In genomic region chr5:138869763-138870500, GRCh38 we compare ENCODE assay signal across 11 cellular contexts. TPM values are rescaled to one million over a fixed set of nuclear protein-coding genes. Genes with fewer than 3 reads are reported as not detected.
A peak's percentile ranks its signal among the peaks of the same experiment; 100 is the strongest.
DNase-seq lines count a peak whose midpoint lies in the region; ATAC-seq and TF ChIP-seq lines count a peak whose summit lies in the region.
"Had no signal": no experiment of that assay in that cellular context is flagged by ENCODE, and none has a peak within 500 bp of the region (broad histone marks: within the 10 kb centered on the region; RNA-seq: fewer than 3 reads in every experiment).

No MANE protein-coding gene starts in this region.

- H3K4me1 Mint-ChIP-seq in Caco-2 (ENCODE audit: low read depth, unreplicated experiment) = peaks cover 38% of the 10 kb centered on the region

- H3K36me3 Mint-ChIP-seq in Caco-2 (ENCODE audit: insufficient read depth, unreplicated experiment) = peaks cover 33% of the 10 kb centered on the region

- no peak overlapping the region for H3K4me3 ChIP-seq in Caco-2 (ENCODE audit: low read depth, low read length)
- no peak overlapping the region for H3K4me3 ChIP-seq in mesodermal cell (ENCODE audit: extremely low read depth, insufficient read depth, low read length, poor library complexity, severe bottlenecking)
- H3K4me3 ChIP-seq in Karpas-422 (ENCODE audit: low read length) = no peak overlapping the region

- H3K36me3 ChIP-seq in Caco-2 (ENCODE audit: control insufficient read depth, insufficient read depth, low read length) = no peaks in the 10 kb centered on the region; the same call in 1 of the 2 replicates
- peaks cover 6% of the 10 kb centered on the region for H3K36me3 ChIP-seq in mesodermal cell (ENCODE audit: control insufficient read depth, insufficient read depth, low read length)
- no peaks in the 10 kb centered on the region for H3K36me3 ChIP-seq in Karpas-422 (ENCODE audit: insufficient read depth, low read length)

- 76 to 100% methylated on average over 1 to 3 of the region's 5 CpGs for WGBS in mesodermal cell (ENCODE audit: insufficient coverage in 2 of 2), 2 experiments

- H3K27me3 ChIP-seq in Caco-2 (replicated peaks; ENCODE audit: control insufficient read depth, insufficient read depth, low read length) (no peaks in the 10 kb centered on the region), Karpas-422 (ENCODE audit: low read length) (no peaks in the 10 kb centered on the region)

- DNase-seq in Caco-2 (no peak), LHCN-M2 (ENCODE audit: low read depth) (peak; percentile 64), cerebellum (ENCODE audit: low spot score) (peak; percentile 32), sciatic nerve (ENCODE audit: low spot score) (no peak), Karpas-422 (no peak)
- DNase-seq: activated effector memory CD4-positive, alpha-beta T cell treated with anti-CD3 and anti-CD28 coated beads, Interleukin-2, amount 50 U/mL, for 16 hours; T-helper 17 cell had no signal

- POLR2A ChIA-PET in Caco-2 (lab: Charles Lee) = interaction anchor here (0.6 kb wide), 1 partner anchor 851 kb away, joined by 4 read pairs; no protein-coding TSS in a partner anchor

- no peaks in the 10 kb centered on the region for H3K9me2 ChIP-seq in Karpas-422 (replicated peaks; ENCODE audit: insufficient read depth, low read length)

- intact Hi-C loops in Caco-2 (cut with micrococcal nuclease; ENCODE audit: unreplicated experiment) (loop anchor here (10.0 kb wide), 1 partner anchor 265 kb away; no protein-coding TSS in a partner anchor), sciatic nerve (cut with DNase I) (no loop called here)

- H3K9me3 ChIP-seq in Caco-2 (no peaks in the 10 kb centered on the region), mesodermal cell (ENCODE audit: control insufficient read depth, low read length) (no peaks in the 10 kb centered on the region), Karpas-422 (ENCODE audit: low read length) (no peaks in the 10 kb centered on the region)

- H3K27ac ChIP-seq in mesodermal cell (ENCODE audit: low read depth, low read length, severe bottlenecking) = peak overlapping the region; percentile 34
- no peak overlapping the region for H3K27ac ChIP-seq in Karpas-422 (ENCODE audit: low read length)

- H3K9ac ChIP-seq in Karpas-422 (ENCODE audit: low read length) = no peak overlapping the region

- ATAC-seq in sciatic nerve (no peak), GM18868 (IDR thresholded peaks at IDR 0.05; ENCODE audit: unreplicated experiment) (no peak), GM19324 (IDR thresholded peaks at IDR 0.05; ENCODE audit: low FRiP score, unreplicated experiment) (no peak)
- ATAC-seq: T-helper 17 cell had no signal

- BruUV-seq in Caco-2 (replicated peaks; lab: Mats Ljungman, UMichigan) = no TSS peak

- H3K4me2 ChIP-seq in Karpas-422 (ENCODE audit: low read depth, low read length, poor library complexity, severe bottlenecking) = no peak overlapping the region

- no peaks in the 10 kb centered on the region for H3K79me2 ChIP-seq in Karpas-422 (ENCODE audit: low read length)

- TF ChIP-seq CTCF in Caco-2 (IDR thresholded peaks at IDR 0.05; ENCODE audit: insufficient read depth in 1 of 2, low read depth in 1 of 2, low read length in 1 of 2, severe bottlenecking in 1 of 2, unreplicated experiment in 1 of 2) = no peak

- H3K9me3 Mint-ChIP-seq in Caco-2 (ENCODE audit: unreplicated experiment) = no peaks in the 10 kb centered on the region

- H3K27me3 Mint-ChIP-seq in Caco-2 (ENCODE audit: insufficient read depth, unreplicated experiment) = no peaks in the 10 kb centered on the region

- H3K27ac Mint-ChIP-seq in Caco-2 (ENCODE audit: unreplicated experiment) = peak overlapping the region; percentile 58
- H3K27ac Mint-ChIP-seq: T-helper 17 cell had no signal

- no peak overlapping the region for H2AFZ ChIP-seq in Karpas-422 (ENCODE audit: low read length)

- H3K4me3 Mint-ChIP-seq in Caco-2 (ENCODE audit: unreplicated experiment) = no peak overlapping the region
- H3K4me3 Mint-ChIP-seq: T-helper 17 cell had no signal

- H4K20me1 ChIP-seq in Karpas-422 (ENCODE audit: insufficient read depth, low read depth, low read length) = no peaks in the 10 kb centered on the region

- CTCF ChIA-PET in Caco-2 (lab: Charles Lee) = no interaction called here

- peaks cover 36% of the 10 kb centered on the region for H3K4me1 ChIP-seq in Caco-2
- peaks cover 40% of the 10 kb centered on the region for H3K4me1 ChIP-seq in mesodermal cell (ENCODE audit: control insufficient read depth, insufficient read depth, low read length, poor library complexity, severe bottlenecking)
- H3K4me1 ChIP-seq in Karpas-422 (ENCODE audit: low read length) = no peaks in the 10 kb centered on the region

RNA-seq across cellular contexts. Expression of gene LRRTM2, which starts 5.2 kb away (rescaled TPM):
- total RNA-seq in Caco-2 (2022) (not detected in 2 replicates), LHCN-M2 (2014; rRNA removed) (under 0.01 and 0.06 TPM in 2 replicates), cerebellum (39.1 TPM), sciatic nerve (0.58 TPM)
- 0.04 TPM for polyA plus RNA-seq in LHCN-M2 (2012)
- polyA plus RNA-seq in mesodermal cell (2013, experiment 1 of 2) = 0.44 TPM
- 0.40 TPM for polyA plus RNA-seq in mesodermal cell (2013, experiment 2 of 2)
- total RNA-seq in Karpas-422 (2014; rRNA removed; shearing (Covaris generic); ENCODE audit: low replicate concordance) = 0.25 TPM in 1 of 2 replicates, not detected in the other
- total RNA-seq: epithelial cell of proximal tubule had no signal

Comparison
In these comparisons a context has a peak if more than half of its experiments do, and no peak if none do; other contexts are left out.
1. DNase-seq: peak in LHCN-M2 (single experiment) and cerebellum (single experiment); none in Caco-2 (0 of 2), sciatic nerve (single experiment) and Karpas-422 (single experiment).
2. RNA of gene LRRTM2, which starts 5.2 kb away (total RNA-seq): 39.1 TPM in cerebellum (single experiment); 0.58 TPM in sciatic nerve (single experiment), not detected in Caco-2, under 0.01 to 0.06 TPM in LHCN-M2 and 0.25 TPM in Karpas-422; every median in the first group is over 10 times any median in the second.